9 cellular contexts compared by ENCODE assay signal in the genomic region with DNA sequence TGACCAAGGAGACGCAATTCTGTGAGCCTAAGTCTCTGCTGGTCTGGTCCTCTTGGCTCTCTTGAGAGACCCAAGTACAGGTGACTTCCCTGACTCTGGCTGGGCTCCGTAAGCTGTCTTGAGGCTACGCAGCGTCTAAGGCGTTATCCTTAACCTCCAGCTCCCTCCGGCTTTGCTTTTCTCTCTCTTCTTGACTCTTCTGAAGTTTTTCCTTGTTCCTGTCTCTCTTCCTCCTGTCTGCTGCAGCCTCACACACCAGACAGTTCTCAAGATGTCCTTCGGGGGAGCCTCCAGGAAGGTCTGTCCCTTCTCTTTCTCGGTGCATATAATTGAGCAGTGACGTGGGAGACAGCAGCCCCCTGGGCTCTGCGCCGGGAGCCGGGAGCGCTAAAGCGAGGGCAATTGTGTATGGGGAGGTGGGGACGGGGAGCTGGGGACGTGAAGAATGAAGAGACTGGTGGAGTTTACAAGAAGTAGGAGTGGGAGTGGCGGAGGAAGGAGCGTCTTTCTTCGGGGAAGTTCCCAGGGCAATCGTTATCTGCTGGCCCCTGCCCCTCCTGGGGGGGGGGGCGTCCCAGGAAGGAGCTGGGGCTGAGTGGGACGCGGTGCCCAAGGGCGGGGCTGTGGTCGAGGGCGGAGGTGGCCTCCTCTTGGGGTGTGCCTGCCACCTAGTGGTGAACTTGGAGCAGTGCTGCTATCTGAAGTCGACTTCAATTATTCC. TPM values are rescaled to one million over a fixed set of nuclear protein-coding genes. Genes with fewer than 3 reads are reported as not detected.
DNase-seq lines count a peak whose midpoint lies in the region; ATAC-seq and TF ChIP-seq lines count a peak whose summit lies in the region.
"Had no signal": no experiment of that assay in that cellular context is flagged by ENCODE, and none has a peak within 500 bp of the region (broad histone marks: within the 10 kb centered on the region; RNA-seq: fewer than 3 reads in every experiment).

No MANE protein-coding gene starts in this region.

- 0 out of 2 replicates have a peak overlapping the region, but pooled peaks have one; percentile 19 for H3K4me3 ChIP-seq in SJCRH30
- H3K4me3 ChIP-seq in gastroesophageal sphincter = peak overlapping the region; percentile 10 to 50

- no peak for TF ChIP-seq EP300 in gastroesophageal sphincter (IDR thresholded peaks at IDR 0.05)

- H3K36me3 ChIP-seq in SJCRH30 = no peaks in the 10 kb centered on the region
- no peaks in the 10 kb centered on the region for H3K36me3 ChIP-seq in gastroesophageal sphincter

- H3K4me1 ChIP-seq in SJCRH30 (no peaks in the 10 kb centered on the region), gastroesophageal sphincter (peaks cover 0 to 11% (median 3%) of the 10 kb centered on the region in 3 donors)

- ATAC-seq in GM19324 (IDR thresholded peaks at IDR 0.05; ENCODE audit: low FRiP score, unreplicated experiment) = peak; percentile 80
- ATAC-seq in HG03571 (IDR thresholded peaks at IDR 0.05; ENCODE audit: unreplicated experiment) = peak; percentile 62
- peak; percentile 91 for ATAC-seq in gastroesophageal sphincter

- DNase-seq in C1 segment of cervical spinal cord (lab: John Stamatoyannopoulos, UW) = peak in 10 of 14 donors; percentile 11 to 70 (median 34)
- DNase-seq in SJCRH30 = peak; percentile 36 to 66
- DNase-seq in activated naive CD4-positive, alpha-beta T cell (lab: John Stamatoyannopoulos, UW) = peak; percentile 13 to 61 (median 34)
- peak; percentile 1 for DNase-seq in non-pigmented ciliary epithelial cell (ENCODE audit: low read depth)
- peak; percentile 34 for DNase-seq in stromal cell of bone marrow (ENCODE audit: low read depth)

- no peak overlapping the region for H3K27ac ChIP-seq in SJCRH30
- peak overlapping the region in 1 of 4 donors; percentile 38 for H3K27ac ChIP-seq in gastroesophageal sphincter
- H3K27ac ChIP-seq: epithelial cell of prostate had no signal

- TF ChIP-seq POLR2A in gastroesophageal sphincter (IDR thresholded peaks at IDR 0.05) = no peak

- H3K9me3 ChIP-seq in SJCRH30 (replicated peaks) (no peaks in the 10 kb centered on the region), gastroesophageal sphincter (no peaks in the 10 kb centered on the region)

- 4% methylated on average over 14 to 17 of the region's 27 CpGs for WGBS in gastroesophageal sphincter (ENCODE audit: low coverage in 1 of 2), 2 donors

- peak; percentile 93 to 96 (median 93) for TF ChIP-seq CTCF in gastroesophageal sphincter (IDR thresholded peaks at IDR 0.05)

- H3K27me3 ChIP-seq in SJCRH30 (no peaks in the 10 kb centered on the region), gastroesophageal sphincter (no peaks in the 10 kb centered on the region)

RNA-seq across cellular contexts. Expression of a gene that starts 6.9 kb away (rescaled TPM):
- not detected in 2 replicates for total RNA-seq in SJCRH30 (2014; rRNA removed; shearing (Covaris generic))
- total RNA-seq in gastroesophageal sphincter = 1 to 10 TPM in 2 of 4 donors, under 1 TPM in 2; 0.19 to 2.1 (median 0.91) TPM

RNA-seq across cellular contexts. Expression of a gene that starts 40.9 kb away (rescaled TPM):
- not detected in 2 replicates for total RNA-seq in SJCRH30 (2014; rRNA removed; shearing (Covaris generic))
- total RNA-seq in gastroesophageal sphincter = not detected

Comparison
In these comparisons a context has a peak if more than half of its experiments do, and no peak if none do; other contexts are left out.
1. DNase-seq: peak in every context shown above with its lines; median percentile 51 in SJCRH30; 34 in activated naive CD4-positive, alpha-beta T cell; 34 in stromal cell of bone marrow; 34 in C1 segment of cervical spinal cord; 1 in non-pigmented ciliary epithelial cell.